Comparison of ENCODE assay signal across 8 cellular contexts in the genomic region with DNA sequence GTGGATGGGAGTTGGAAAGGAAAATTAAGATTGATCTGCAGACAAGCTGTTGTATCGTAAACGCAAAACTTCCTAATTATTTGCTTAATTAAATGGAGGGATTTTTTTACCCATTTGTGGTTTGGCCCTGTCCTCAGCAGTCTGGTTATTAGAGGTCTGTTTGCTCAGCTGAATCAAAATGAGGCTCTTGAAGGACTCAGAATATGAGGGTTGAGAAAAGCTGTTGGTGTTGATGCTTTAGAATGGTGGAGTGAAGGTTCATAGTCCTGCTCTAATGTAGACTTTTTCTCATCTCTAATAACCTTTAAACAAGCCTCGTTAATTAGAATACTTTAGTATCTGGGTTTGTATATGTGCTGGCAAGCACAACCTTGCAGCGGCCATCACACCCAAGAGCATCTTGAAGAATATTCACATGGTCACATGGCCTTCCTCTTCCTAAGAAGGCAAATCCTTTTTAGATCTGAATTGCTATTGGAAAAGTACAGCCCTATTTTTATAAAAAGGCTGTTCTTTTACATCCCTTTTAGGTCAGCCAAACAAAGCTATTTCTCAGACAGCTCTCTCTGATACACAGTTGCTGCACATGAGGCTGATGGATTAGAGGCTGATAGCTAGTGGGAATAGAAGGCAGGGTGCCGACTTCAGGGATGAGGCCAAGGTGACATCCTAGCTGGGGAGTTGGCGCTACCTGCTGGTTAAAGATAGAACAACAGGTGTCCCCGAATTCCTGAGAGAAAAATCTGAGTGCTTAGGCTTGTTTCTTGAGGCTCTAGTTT. TPM values are rescaled to one million over a fixed set of nuclear protein-coding genes. Genes with fewer than 3 reads are reported as not detected.
DNase-seq lines count a peak whose midpoint lies in the region; ATAC-seq and TF ChIP-seq lines count a peak whose summit lies in the region.

No MANE protein-coding gene starts in this region.

- H3K27ac Mint-ChIP-seq in activated CD4-positive, alpha-beta T cell treated with anti-CD3 and anti-CD28 coated beads for 36 hours = peak overlapping the region; percentile 51

- POLR2A ChIA-PET in activated CD4-positive, alpha-beta T cell treated with anti-CD3 and anti-CD28 coated beads for 36 hours (lab: Charles Lee) = interaction anchor here (0.7 to 1.3 kb wide), 2 partner anchors 66 to 68 kb away, joined by 5 to 6 read pairs; no protein-coding TSS in a partner anchor

- H3K4me3 Mint-ChIP-seq in activated CD4-positive, alpha-beta T cell treated with anti-CD3 and anti-CD28 coated beads for 36 hours = no peak overlapping the region

- DNase-seq in GM13977 (ENCODE audit: low spot score) (peak; percentile 67), NCI-H345 (lab: John Stamatoyannopoulos, UW) (peak; percentile 66), cerebellar cortex (ENCODE audit: low spot score) (peak; percentile 88)
- peak; percentile 75 for DNase-seq in activated CD4-positive, alpha-beta T cell treated with anti-CD3 and anti-CD28 coated beads for 36 hours
- peak; percentile 56 to 60 for DNase-seq in stimulated activated CD4-positive, alpha-beta T cell treated with anti-CD3 and anti-CD28 coated beads, Interleukin-4, amount 100 ng/mL, for 4 hours

- in situ Hi-C loops in GM13977 (cut with MboI; ENCODE audit: low pct_unique_long_range_greater_than_20kb, low sequenced_read_pairs, unreplicated experiment) = no loop called here

- peaks cover 27% of the 10 kb centered on the region for H3K36me3 Mint-ChIP-seq in activated CD4-positive, alpha-beta T cell treated with anti-CD3 and anti-CD28 coated beads for 36 hours (ENCODE audit: low read depth)

- intact Hi-C loops in activated CD4-positive, alpha-beta T cell treated with anti-CD3 and anti-CD28 coated beads for 36 hours (cut with DNase I, micrococcal nuclease) = loop anchor here (1.0 to 2.0 kb wide), 7 partner anchors 54 to 160 kb away; partner anchors contain the start of gene MACF1 (in 1 of the 2)

- CTCF ChIA-PET in activated CD4-positive, alpha-beta T cell treated with anti-CD3 and anti-CD28 coated beads for 36 hours (lab: Charles Lee) = interaction anchor here (0.6 to 13.3 kb wide), 43 partner anchors 8 to 328 kb away, joined by 3 to 174 read pairs (median 4); partner anchors contain the start of gene MACF1

- no peaks in the 10 kb centered on the region for H3K27me3 ChIP-seq in layer of hippocampus (ENCODE audit: control insufficient read depth, insufficient read depth, low read length)

- no peak overlapping the region for H3K27ac ChIP-seq in 22Rv1
- H3K27ac ChIP-seq in layer of hippocampus (ENCODE audit: low read depth, low read length) = peak overlapping the region; percentile 35

- peak; percentile 89 for TF ChIP-seq CTCF in 22Rv1 (IDR thresholded peaks at IDR 0.05)
- TF ChIP-seq CTCF in GM13977 (IDR thresholded peaks at IDR 0.05; ENCODE audit: extremely low read depth, insufficient read depth, missing control alignments) = peak; percentile 79

- H3K4me1 Mint-ChIP-seq in activated CD4-positive, alpha-beta T cell treated with anti-CD3 and anti-CD28 coated beads for 36 hours = peaks cover 37% of the 10 kb centered on the region

- no peaks in the 10 kb centered on the region for H3K9me3 Mint-ChIP-seq in activated CD4-positive, alpha-beta T cell treated with anti-CD3 and anti-CD28 coated beads for 36 hours (ENCODE audit: low read depth)

- ATAC-seq in activated CD4-positive, alpha-beta T cell treated with anti-CD3 and anti-CD28 coated beads for 36 hours = peak; percentile 74
- no peak for ATAC-seq in GM18868 (IDR thresholded peaks at IDR 0.05; ENCODE audit: unreplicated experiment)

- H3K27me3 Mint-ChIP-seq in activated CD4-positive, alpha-beta T cell treated with anti-CD3 and anti-CD28 coated beads for 36 hours = no peaks in the 10 kb centered on the region

RNA-seq across cellular contexts. Expression of gene MACF1, which starts 53.8 kb away (rescaled TPM):
- total RNA-seq in activated CD4-positive, alpha-beta T cell treated with anti-CD3 and anti-CD28 coated beads for 36 hours = 100 to 1,000 TPM; 192 to 195 TPM
